Comparison of ENCODE assay signal across 13 cellular contexts in the genomic region with DNA sequence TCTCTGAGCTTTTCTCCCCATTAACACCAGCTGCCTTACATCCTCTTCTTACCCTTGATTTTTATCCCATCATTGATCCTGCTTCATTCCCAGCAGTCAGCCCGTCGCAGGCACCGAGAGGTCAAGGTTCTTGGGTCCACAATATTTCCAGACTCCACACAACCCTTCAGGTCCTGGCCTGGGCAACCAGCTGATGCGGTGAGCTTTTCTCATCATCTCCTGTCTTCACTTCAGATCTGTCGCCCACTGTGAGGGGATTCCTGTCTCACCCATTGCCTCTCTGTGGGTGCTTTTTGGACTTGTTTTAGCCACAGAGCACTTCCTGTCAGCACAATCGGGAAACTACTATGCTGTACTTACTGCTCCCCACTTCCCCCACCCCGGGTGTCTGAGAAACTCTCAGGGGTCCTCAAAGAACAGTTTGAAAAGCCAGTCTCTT.
DNase-seq lines count a peak whose midpoint lies in the region; ATAC-seq lines count a peak whose summit lies in the region.
"Had no signal": no experiment of that assay in that cellular context is flagged by ENCODE, and none has a peak within 500 bp of the region (broad histone marks: within the 10 kb centered on the region; RNA-seq: fewer than 3 reads in every experiment).

No MANE protein-coding gene starts in this region.

- H3K27ac Mint-ChIP-seq in activated naive CD8-positive, alpha-beta T cell: peak overlapping the region; percentile 91

- peaks cover 23 to 60% (median 47%) of the 10 kb centered on the region in 10 experiments for H3K4me1 ChIP-seq in BLaER1 treated with 17β-estradiol and CSF1 and Interleukin-3, amounts not matched to agents 10 nM and 100 nM

- DNase-seq in DMS153 (lab: John Stamatoyannopoulos, UW) (no peak), SHP77 treated with DMSO at 0.1 percent for 48 hours (lab: John Stamatoyannopoulos, UW) (no peak), head of caudate nucleus (no peak)
- DNase-seq: esophagus squamous epithelium had no signal

- H3K9me3 Mint-ChIP-seq in activated naive CD8-positive, alpha-beta T cell (ENCODE audit: low read depth): no peaks in the 10 kb centered on the region

- H3K27me3 Mint-ChIP-seq in activated naive CD8-positive, alpha-beta T cell: no peaks in the 10 kb centered on the region

- peaks cover 0 to 4% (median 0%) of the 10 kb centered on the region in 11 experiments; a peak in 1 of 22 replicates for H3K36me3 ChIP-seq in BLaER1 treated with 17β-estradiol and CSF1 and Interleukin-3, amounts not matched to agents 10 nM and 100 nM
- H3K36me3 ChIP-seq: esophagus squamous epithelium, right atrium auricular region had no signal

- H3K4me3 ChIP-seq in BLaER1 treated with 17β-estradiol and CSF1 and Interleukin-3, amounts not matched to agents 10 nM and 100 nM: 0 out of 20 replicates have a peak overlapping the region, but pooled peaks of 1 of the 10 experiments have one; percentile 0
- H3K4me3 ChIP-seq: esophagus squamous epithelium, right atrium auricular region had no signal

- H3K4me1 Mint-ChIP-seq in activated naive CD8-positive, alpha-beta T cell (ENCODE audit: low read depth): peaks cover 70% of the 10 kb centered on the region

- peaks cover 3% of the 10 kb centered on the region for H3K36me3 Mint-ChIP-seq in activated naive CD8-positive, alpha-beta T cell

- ATAC-seq in GM18873 (IDR thresholded peaks at IDR 0.05; ENCODE audit: low FRiP score, unreplicated experiment): peak; percentile 41
- peak; percentile 36 for ATAC-seq in HG03432 (IDR thresholded peaks at IDR 0.05; ENCODE audit: unreplicated experiment)
- no peak for ATAC-seq in HG03521 (IDR thresholded peaks at IDR 0.05; ENCODE audit: unreplicated experiment)
- ATAC-seq: left lobe of liver had no signal

- H3K4me2 ChIP-seq in BLaER1 treated with 17β-estradiol and CSF1 and Interleukin-3, amounts not matched to agents 10 nM and 100 nM: peak overlapping the region; percentile 54 to 85 (median 80)

- intact Hi-C loops in head of caudate nucleus (cut with DNase I): no loop called here

- H3K4me3 Mint-ChIP-seq in activated naive CD8-positive, alpha-beta T cell: peak overlapping the region; percentile 85

- H3K9ac ChIP-seq in BLaER1 treated with 17β-estradiol and CSF1 and Interleukin-3, amounts not matched to agents 10 nM and 100 nM: peak overlapping the region in 3 of 11 experiments; percentile 11 to 26 (median 17); a peak in 2 of 22 replicates

- H3K9me3 ChIP-seq in BLaER1 treated with 17β-estradiol and CSF1 and Interleukin-3, amounts not matched to agents 10 nM and 100 nM (replicated peaks in 1 of 11): no peaks in the 10 kb centered on the region
- H3K9me3 ChIP-seq: esophagus squamous epithelium, right atrium auricular region had no signal

- no peaks in the 10 kb centered on the region for H4K20me1 ChIP-seq in BLaER1 treated with 17β-estradiol and CSF1 and Interleukin-3, amounts not matched to agents 10 nM and 100 nM

- H3K27ac ChIP-seq in BLaER1 treated with 17β-estradiol and CSF1 and Interleukin-3, amounts not matched to agents 10 nM and 100 nM: no peak overlapping the region
- H3K27ac ChIP-seq: C4-2B, esophagus squamous epithelium, HL-60, right atrium auricular region had no signal

- peaks cover 0 to 4% (median 0%) of the 10 kb centered on the region in 11 experiments; a peak in 1 of 22 replicates for H3K27me3 ChIP-seq in BLaER1 treated with 17β-estradiol and CSF1 and Interleukin-3, amounts not matched to agents 10 nM and 100 nM
- H3K27me3 ChIP-seq: esophagus squamous epithelium, right atrium auricular region had no signal
